In the genomic region with DNA sequence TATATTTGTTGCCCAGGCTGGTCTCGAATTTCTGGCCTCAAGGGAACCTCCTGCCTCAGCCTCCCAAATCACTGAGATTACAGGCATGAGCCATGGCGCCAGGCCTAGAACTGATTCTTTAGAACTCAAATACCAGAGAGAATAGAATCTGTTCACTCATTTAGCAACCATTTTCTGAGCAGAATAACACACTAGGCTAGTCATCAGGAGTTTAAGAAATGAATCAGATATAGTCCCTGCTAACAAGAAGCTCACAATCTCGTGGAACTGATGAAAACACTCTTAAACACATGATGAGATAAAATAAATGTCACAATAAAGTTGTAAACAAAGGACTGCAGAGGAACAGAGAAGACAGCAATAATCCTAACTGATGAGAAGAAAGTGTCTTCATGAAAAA, we compare ENCODE assay signal across 20 cellular contexts. TPM values are rescaled to one million over a fixed set of nuclear protein-coding genes. Genes with fewer than 3 reads are reported as not detected.
DNase-seq lines count a peak whose midpoint lies in the region; ATAC-seq and TF ChIP-seq lines count a peak whose summit lies in the region.
"Had no signal": no experiment of that assay in that cellular context is flagged by ENCODE, and none has a peak within 500 bp of the region (broad histone marks: within the 10 kb centered on the region; RNA-seq: fewer than 3 reads in every experiment).

No MANE protein-coding gene starts in this region.

- intact Hi-C loops in activated naive CD4-positive, alpha-beta T cell treated with anti-CD3 and anti-CD28 coated beads for 36 hours (cut with micrococcal nuclease): no loop called here
- intact Hi-C loops in thyroid gland (cut with DNase I): no loop called here

- H3K4me1 Mint-ChIP-seq in activated naive CD4-positive, alpha-beta T cell treated with anti-CD3 and anti-CD28 coated beads for 36 hours (ENCODE audit: low read depth): peaks cover 3% of the 10 kb centered on the region
- peaks cover 4% of the 10 kb centered on the region for H3K4me1 Mint-ChIP-seq in stimulated activated effector memory CD8-positive, alpha-beta T cell treated with anti-CD3 and anti-CD28 coated beads, Interleukin-12 subunit alpha, Interleukin-12 subunit beta, amount 100 ng/mL, for 72 hours
- H3K4me1 Mint-ChIP-seq: neural crest cell had no signal

- CTCF ChIA-PET in activated naive CD4-positive, alpha-beta T cell treated with anti-CD3 and anti-CD28 coated beads for 36 hours (lab: Charles Lee): no interaction called here

- H3K4me3 Mint-ChIP-seq in activated naive CD4-positive, alpha-beta T cell treated with anti-CD3 and anti-CD28 coated beads for 36 hours: no peak overlapping the region
- H3K4me3 Mint-ChIP-seq in stimulated activated effector memory CD8-positive, alpha-beta T cell treated with anti-CD3 and anti-CD28 coated beads, Interleukin-12 subunit alpha, Interleukin-12 subunit beta, amount 100 ng/mL, for 72 hours: no peak overlapping the region
- H3K4me3 Mint-ChIP-seq: neural crest cell had no signal

- H3K27me3 ChIP-seq in RWPE2 (ENCODE audit: insufficient read depth, poor library complexity, severe bottlenecking): no peaks in the 10 kb centered on the region
- H3K27me3 ChIP-seq in thyroid gland: no peaks in the 10 kb centered on the region
- H3K27me3 ChIP-seq: right atrium auricular region, stomach had no signal

- peak; percentile 26 for DNase-seq in activated naive CD4-positive, alpha-beta T cell treated with anti-CD3 and anti-CD28 coated beads for 36 hours
- no peak for DNase-seq in activated naive CD4-positive, alpha-beta T cell treated with Interleukin-2 at 50 U/mL for 16 hours
- DNase-seq in RWPE2 (ENCODE audit: low spot score) (no peak), fibroblast of mammary gland (ENCODE audit: low read depth) (peak; percentile 18), HuH-7.5 (ENCODE audit: low spot score) (no peak), pons (ENCODE audit: low spot score) (no peak), thyroid gland (no peak)
- DNase-seq in stimulated activated effector memory CD8-positive, alpha-beta T cell treated with anti-CD3 and anti-CD28 coated beads, Interleukin-12 subunit alpha, Interleukin-12 subunit beta, amount 100 ng/mL, for 72 hours (ENCODE audit: low spot score in 2 of 2): no peak
- DNase-seq: central memory CD4-positive, alpha-beta T cell; left colon; midbrain; NCI-H1092; NCI-H69; stomach; T-helper 1 cell had no signal

- H3K9me3 ChIP-seq in RWPE2 (ENCODE audit: severe bottlenecking) (no peaks in the 10 kb centered on the region), thyroid gland (no peaks in the 10 kb centered on the region)
- H3K9me3 ChIP-seq: HAP-1, right atrium auricular region, stomach had no signal

- H3K27ac ChIP-seq in RWPE2 (ENCODE audit: poor library complexity, severe bottlenecking): no peak overlapping the region
- H3K27ac ChIP-seq in thyroid gland: no peak overlapping the region
- H3K27ac ChIP-seq: right atrium auricular region, stomach had no signal

- H3K36me3 Mint-ChIP-seq in activated naive CD4-positive, alpha-beta T cell treated with anti-CD3 and anti-CD28 coated beads for 36 hours (ENCODE audit: low read depth): no peaks in the 10 kb centered on the region
- H3K36me3 Mint-ChIP-seq in stimulated activated effector memory CD8-positive, alpha-beta T cell treated with anti-CD3 and anti-CD28 coated beads, Interleukin-12 subunit alpha, Interleukin-12 subunit beta, amount 100 ng/mL, for 72 hours: no peaks in the 10 kb centered on the region

- TF ChIP-seq POLR2A in thyroid gland (IDR thresholded peaks at IDR 0.05): no peak

- H3K4me3 ChIP-seq in RWPE2 (ENCODE audit: severe bottlenecking) (no peak overlapping the region), fibroblast of mammary gland (ENCODE audit: control insufficient read depth, low read depth, low read length) (no peak overlapping the region), thyroid gland (replicated peaks in 1 of 3) (no peak overlapping the region)
- H3K4me3 ChIP-seq: HAP-1, K562, right atrium auricular region, stomach had no signal

- no peak for TF ChIP-seq CTCF in RWPE2 (IDR thresholded peaks at IDR 0.05; ENCODE audit: poor library complexity, severe bottlenecking)
- TF ChIP-seq CTCF in fibroblast of mammary gland (conservative IDR thresholded peaks at IDR 0.05; ENCODE audit: control insufficient read depth, insufficient read depth, low read depth, low read length): no peak
- TF ChIP-seq CTCF in thyroid gland (IDR thresholded peaks at IDR 0.05): no peak

- no peaks in the 10 kb centered on the region for H3K9me3 Mint-ChIP-seq in activated naive CD4-positive, alpha-beta T cell treated with anti-CD3 and anti-CD28 coated beads for 36 hours
- no peaks in the 10 kb centered on the region for H3K9me3 Mint-ChIP-seq in stimulated activated effector memory CD8-positive, alpha-beta T cell treated with anti-CD3 and anti-CD28 coated beads, Interleukin-12 subunit alpha, Interleukin-12 subunit beta, amount 100 ng/mL, for 72 hours
- H3K9me3 Mint-ChIP-seq: neural crest cell had no signal

- 76 to 85% methylated on average over 3 of the region's 3 CpGs for WGBS in thyroid gland, 2 donors

- peak; percentile 29; the same call in 1 of the 3 replicates for ATAC-seq in RWPE2 (ENCODE audit: low read depth)
- peak; percentile 79 for ATAC-seq in stimulated activated effector memory CD8-positive, alpha-beta T cell treated with anti-CD3 and anti-CD28 coated beads, Interleukin-12 subunit alpha, Interleukin-12 subunit beta, amount 100 ng/mL, for 72 hours
- ATAC-seq: K562, left colon, Right ventricle myocardium inferior had no signal

- H3K36me3 ChIP-seq in RWPE2 (ENCODE audit: low read depth) (no peaks in the 10 kb centered on the region), thyroid gland (no peaks in the 10 kb centered on the region)
- H3K36me3 ChIP-seq: HAP-1, right atrium auricular region, stomach had no signal

- H3K27me3 Mint-ChIP-seq in activated naive CD4-positive, alpha-beta T cell treated with anti-CD3 and anti-CD28 coated beads for 36 hours (ENCODE audit: low read depth): no peaks in the 10 kb centered on the region

- no peak overlapping the region for H3K27ac Mint-ChIP-seq in activated naive CD4-positive, alpha-beta T cell treated with anti-CD3 and anti-CD28 coated beads for 36 hours
- H3K27ac Mint-ChIP-seq in stimulated activated effector memory CD8-positive, alpha-beta T cell treated with anti-CD3 and anti-CD28 coated beads, Interleukin-12 subunit alpha, Interleukin-12 subunit beta, amount 100 ng/mL, for 72 hours: no peak overlapping the region

- H3K4me1 ChIP-seq in RWPE2 (ENCODE audit: insufficient read depth, poor library complexity, severe bottlenecking) (peaks cover 5% of the 10 kb centered on the region), thyroid gland (no peaks in the 10 kb centered on the region)
- H3K4me1 ChIP-seq: HAP-1, right atrium auricular region, stomach had no signal

RNA-seq across cellular contexts. Expression of a gene that starts 55.8 kb away (rescaled TPM):
- total RNA-seq in activated naive CD4-positive, alpha-beta T cell treated with anti-CD3 and anti-CD28 coated beads for 36 hours: 1 to 10 TPM; 6.5 to 7.1 TPM
- 100 to 1,000 TPM in 2 of 4 donors, 10 to 100 TPM in 2; 61.4 to 123 (median 94.1) TPM for total RNA-seq in thyroid gland

Comparison
In these comparisons a context has a peak if more than half of its experiments do, and no peak if none do; other contexts are left out.
1. DNase-seq: peak in activated naive CD4-positive, alpha-beta T cell treated with anti-CD3 and anti-CD28 coated beads for 36 hours (single experiment) and fibroblast of mammary gland (single experiment); none in activated naive CD4-positive, alpha-beta T cell treated with Interleukin-2 at 50 U/mL for 16 hours (single experiment), RWPE2 (single experiment), stimulated activated effector memory CD8-positive, alpha-beta T cell treated with anti-CD3 and anti-CD28 coated beads, Interleukin-12 subunit alpha, Interleukin-12 subunit beta, amount 100 ng/mL, for 72 hours (0 of 2), HuH-7.5 (single experiment), pons (single experiment) and thyroid gland (0 of 2).
2. RNA of a gene that starts 55.8 kb away (total RNA-seq): 61.4 to 123 TPM in thyroid gland; 6.5 to 7.1 TPM in activated naive CD4-positive, alpha-beta T cell treated with anti-CD3 and anti-CD28 coated beads for 36 hours; every median in the first group is over 4 times any median in the second.